Comparison of ENCODE assay signal across 15 cellular contexts in the genomic region with DNA sequence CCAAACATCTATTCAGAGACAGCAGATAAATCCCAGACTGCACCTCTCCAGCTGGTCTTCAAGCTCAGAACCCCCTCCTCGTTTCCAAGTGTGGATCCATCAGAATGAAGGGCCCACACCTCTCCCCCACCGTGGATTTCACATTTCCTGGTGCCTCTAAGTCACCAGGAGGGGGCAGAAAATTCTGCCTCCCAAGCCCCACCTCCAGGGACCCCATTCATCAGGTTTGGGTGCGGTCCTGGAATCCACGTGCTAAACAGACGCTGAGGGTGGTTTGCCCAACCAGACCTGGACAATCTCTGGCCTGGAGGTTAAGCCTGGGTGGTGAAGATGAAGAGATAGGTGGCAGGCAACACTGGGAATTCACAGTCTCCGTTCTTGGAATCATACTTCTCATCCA.
DNase-seq lines count a peak whose midpoint lies in the region; TF ChIP-seq lines count a peak whose summit lies in the region.
"Had no signal": no experiment of that assay in that cellular context is flagged by ENCODE, and none has a peak within 500 bp of the region (broad histone marks: within the 10 kb centered on the region; RNA-seq: fewer than 3 reads in every experiment).

No MANE protein-coding gene starts in this region.

- H3K27ac ChIP-seq in cingulate gyrus (ENCODE audit: low read depth, low read length) (peak overlapping the region; percentile 74), neural progenitor cell (no peak overlapping the region)
- H3K27ac ChIP-seq: BLaER1 treated with 17β-estradiol and CSF1 and Interleukin-3, amounts not matched to agents 10 nM and 100 nM; HL-60; thyroid gland had no signal

- H3K36me3 ChIP-seq in BE2C (no peaks in the 10 kb centered on the region), Loucy (ENCODE audit: insufficient read depth, low read length) (no peaks in the 10 kb centered on the region), neural progenitor cell (no peaks in the 10 kb centered on the region)
- H3K36me3 ChIP-seq: BLaER1 treated with 17β-estradiol and CSF1 and Interleukin-3, amounts not matched to agents 10 nM and 100 nM; thyroid gland had no signal

- H3K4me3 Mint-ChIP-seq in neural progenitor cell: no peak overlapping the region
- H3K4me3 Mint-ChIP-seq: activated CD8-positive, alpha-beta T cell treated with anti-CD3 and anti-CD28 coated beads, Interleukin-2, amount 10 ng/mL, durations not matched to agents 7 days and 5 days; activated naive CD8-positive, alpha-beta T cell treated with anti-CD3 and anti-CD28 coated beads for 36 hours; mesothelial cell of epicardium had no signal

- H3K27me3 ChIP-seq in BE2C (no peaks in the 10 kb centered on the region), Loucy (ENCODE audit: insufficient read depth, low read length, poor library complexity, severe bottlenecking) (no peaks in the 10 kb centered on the region), neural progenitor cell (no peaks in the 10 kb centered on the region)
- H3K27me3 ChIP-seq: thyroid gland had no signal

- H3K4me1 Mint-ChIP-seq in neural progenitor cell: peaks cover 9% of the 10 kb centered on the region

- H3K9ac ChIP-seq in Loucy (ENCODE audit: low read depth, low read length, poor library complexity, severe bottlenecking) (no peak overlapping the region), neural progenitor cell (no peak overlapping the region)
- H3K9ac ChIP-seq: BLaER1 treated with 17β-estradiol and CSF1 and Interleukin-3, amounts not matched to agents 10 nM and 100 nM had no signal

- no peaks in the 10 kb centered on the region for H3K79me2 ChIP-seq in Loucy (ENCODE audit: insufficient read depth, low read length)
- no peaks in the 10 kb centered on the region for H3K79me2 ChIP-seq in neural progenitor cell (ENCODE audit: low read depth)

- H3K4me2 ChIP-seq in Loucy (ENCODE audit: low read depth, low read length, poor library complexity, severe bottlenecking) (no peak overlapping the region), neural progenitor cell (no peak overlapping the region)
- H3K4me2 ChIP-seq: BLaER1 treated with 17β-estradiol and CSF1 and Interleukin-3, amounts not matched to agents 10 nM and 100 nM had no signal

- H3K9me3 Mint-ChIP-seq in neural progenitor cell: peaks cover 2% of the 10 kb centered on the region
- H3K9me3 Mint-ChIP-seq: activated naive CD8-positive, alpha-beta T cell treated with anti-CD3 and anti-CD28 coated beads for 36 hours; dendritic cell treated with granulocyte-macrophage colony-stimulating factor and Interleukin-4, amounts not matched to agents 40 ng/mL and 50 ng/mL, for 4 days; HFFc6 had no signal

- TF ChIP-seq CTCF in BE2C (IDR thresholded peaks at IDR 0.05; ENCODE audit: low read depth, low read length): peak; percentile 19
- no peak for TF ChIP-seq CTCF in Loucy (conservative IDR thresholded peaks at IDR 0.05; ENCODE audit: low read length)
- no peak for TF ChIP-seq CTCF in neural progenitor cell (IDR thresholded peaks at IDR 0.05)

- H4K20me1 ChIP-seq in Loucy (ENCODE audit: insufficient read depth, low read length, poor library complexity, severe bottlenecking) (no peaks in the 10 kb centered on the region), neural progenitor cell (ENCODE audit: low read depth) (no peaks in the 10 kb centered on the region)

- H3K4me3 ChIP-seq in BE2C (ENCODE audit: low read depth, low read length) (no peak overlapping the region), Loucy (ENCODE audit: low read length, poor library complexity, severe bottlenecking) (no peak overlapping the region), neural progenitor cell (no peak overlapping the region)
- H3K4me3 ChIP-seq: BLaER1 treated with 17β-estradiol and CSF1 and Interleukin-3, amounts not matched to agents 10 nM and 100 nM; thyroid gland had no signal

- H3K4me1 ChIP-seq in BE2C (peaks cover 5% of the 10 kb centered on the region; the same call in 1 of the 2 replicates), Loucy (ENCODE audit: insufficient read depth, low read length, poor library complexity, severe bottlenecking) (no peaks in the 10 kb centered on the region), neural progenitor cell (no peaks in the 10 kb centered on the region)
- H3K4me1 ChIP-seq: thyroid gland had no signal

- H2AFZ ChIP-seq in Loucy (ENCODE audit: low read length): peak overlapping the region; percentile 73
- no peak overlapping the region for H2AFZ ChIP-seq in neural progenitor cell (replicated peaks)

- DNase-seq in BE2C (no peak), neural progenitor cell (ENCODE audit: low spot score) (peak; percentile 16), DMS53 treated with DMSO at 0.1 percent for 48 hours (lab: John Stamatoyannopoulos, UW; ENCODE audit: unreplicated experiment) (no peak), pons (ENCODE audit: low spot score) (no peak), activated T-cell treated with anti-CD3 and anti-CD28 coated beads for 4 hours (no peak)

- H3F3A ChIP-seq in Loucy (ENCODE audit: low read depth) (no peaks in the 10 kb centered on the region), neural progenitor cell (ENCODE audit: low read depth) (no peaks in the 10 kb centered on the region)

- H3K27me3 Mint-ChIP-seq in neural progenitor cell (ENCODE audit: insufficient read depth, low read depth): peaks cover 14% of the 10 kb centered on the region

- H3K9me3 ChIP-seq in BE2C (no peaks in the 10 kb centered on the region), Loucy (ENCODE audit: insufficient read depth, low read depth, low read length) (no peaks in the 10 kb centered on the region), neural progenitor cell (ENCODE audit: low read depth) (no peaks in the 10 kb centered on the region)
- H3K9me3 ChIP-seq: thyroid gland had no signal

- H3K36me3 Mint-ChIP-seq in neural progenitor cell: no peaks in the 10 kb centered on the region
- H3K36me3 Mint-ChIP-seq: mesothelial cell of epicardium had no signal

- no peak overlapping the region for H3K27ac Mint-ChIP-seq in neural progenitor cell
- H3K27ac Mint-ChIP-seq: activated CD8-positive, alpha-beta T cell treated with anti-CD3 and anti-CD28 coated beads, Interleukin-2, amount 10 ng/mL, durations not matched to agents 7 days and 5 days; activated naive CD8-positive, alpha-beta T cell treated with anti-CD3 and anti-CD28 coated beads for 36 hours; dendritic cell treated with granulocyte-macrophage colony-stimulating factor and Interleukin-4, amounts not matched to agents 40 ng/mL and 50 ng/mL, for 4 days; HFFc6; mesothelial cell of epicardium had no signal

- no peaks in the 10 kb centered on the region for H3K9me2 ChIP-seq in Loucy (replicated peaks; ENCODE audit: low read depth, low read length)
